In genomic region chr5:102090770-102091169, GRCh38 we compare ENCODE assay signal across 8 cellular contexts.
DNase-seq lines count a peak whose midpoint lies in the region; ATAC-seq and TF ChIP-seq lines count a peak whose summit lies in the region.

No MANE protein-coding gene starts in this region.

- no peaks in the 10 kb centered on the region for H3K27me3 Mint-ChIP-seq in type B pancreatic cell
- H3K27me3 Mint-ChIP-seq in activated CD8-positive, alpha-beta memory T cell treated with anti-CD3 and anti-CD28 coated beads, Interleukin-2, amount 10 ng/mL, durations not matched to agents 7 days and 5 days = no peaks in the 10 kb centered on the region

- TF ChIP-seq POLR2A in stomach (IDR thresholded peaks at IDR 0.05) = no peak

- H3K36me3 Mint-ChIP-seq in type B pancreatic cell = no peaks in the 10 kb centered on the region
- H3K36me3 Mint-ChIP-seq in activated CD8-positive, alpha-beta memory T cell treated with anti-CD3 and anti-CD28 coated beads, Interleukin-2, amount 10 ng/mL, durations not matched to agents 7 days and 5 days = no peaks in the 10 kb centered on the region

- H3K4me3 Mint-ChIP-seq in type B pancreatic cell = no peak overlapping the region
- H3K4me3 Mint-ChIP-seq in activated CD8-positive, alpha-beta memory T cell treated with anti-CD3 and anti-CD28 coated beads, Interleukin-2, amount 10 ng/mL, durations not matched to agents 7 days and 5 days = no peak overlapping the region

- ATAC-seq in HG02610 (IDR thresholded peaks at IDR 0.05; ENCODE audit: unreplicated experiment) = peak; percentile 86
- ATAC-seq in activated CD8-positive, alpha-beta memory T cell treated with anti-CD3 and anti-CD28 coated beads, Interleukin-2, amount 10 ng/mL, durations not matched to agents 7 days and 5 days = no peak

- DNase-seq in NCI-H526 (lab: John Stamatoyannopoulos, UW) (peak; percentile 5 to 25), NCI-H526 treated with DMSO at 0.1 percent for 48 hours (lab: John Stamatoyannopoulos, UW) (no peak), NCI-H2029 treated with DMSO at 0.1 percent for 48 hours (lab: John Stamatoyannopoulos, UW) (peak; percentile 35), cerebellar cortex (ENCODE audit: low spot score) (peak; percentile 16), type B pancreatic cell (ENCODE audit: extremely low spot score, unreplicated experiment) (no peak), stomach (no peak)
- DNase-seq in activated CD8-positive, alpha-beta memory T cell treated with anti-CD3 and anti-CD28 coated beads, Interleukin-2, amount 10 ng/mL, durations not matched to agents 7 days and 5 days = no peak

- peak; percentile 67 for TF ChIP-seq CTCF in type B pancreatic cell (conservative IDR thresholded peaks at IDR 0.05)
- peak in 2 of 7 experiments; percentile 8 to 35 for TF ChIP-seq CTCF in stomach (IDR thresholded peaks at IDR 0.05)

- H3K27ac Mint-ChIP-seq in type B pancreatic cell = no peak overlapping the region
- H3K27ac Mint-ChIP-seq in activated CD8-positive, alpha-beta memory T cell treated with anti-CD3 and anti-CD28 coated beads, Interleukin-2, amount 10 ng/mL, durations not matched to agents 7 days and 5 days = no peak overlapping the region

- CTCF ChIA-PET in activated CD8-positive, alpha-beta memory T cell treated with anti-CD3 and anti-CD28 coated beads, Interleukin-2, amount 10 ng/mL, durations not matched to agents 7 days and 5 days (lab: Charles Lee) = interaction anchor here (0.6 kb wide), 1 partner anchor 219 kb away, joined by 3 read pairs; no protein-coding TSS in a partner anchor

- no peak for TF ChIP-seq EP300 in stomach (IDR thresholded peaks at IDR 0.05)

- no peaks in the 10 kb centered on the region for H3K4me1 Mint-ChIP-seq in type B pancreatic cell (ENCODE audit: unreplicated experiment)
- H3K4me1 Mint-ChIP-seq in activated CD8-positive, alpha-beta memory T cell treated with anti-CD3 and anti-CD28 coated beads, Interleukin-2, amount 10 ng/mL, durations not matched to agents 7 days and 5 days = no peaks in the 10 kb centered on the region

- no peaks in the 10 kb centered on the region for H3K9me3 ChIP-seq in stomach

- intact Hi-C loops in stomach (cut with DNase I; ENCODE audit: low total_unique reads) = no loop called here

- no peaks in the 10 kb centered on the region for H3K9me3 Mint-ChIP-seq in type B pancreatic cell
- peaks cover 2% of the 10 kb centered on the region for H3K9me3 Mint-ChIP-seq in activated CD8-positive, alpha-beta memory T cell treated with anti-CD3 and anti-CD28 coated beads, Interleukin-2, amount 10 ng/mL, durations not matched to agents 7 days and 5 days (ENCODE audit: low read depth)

- no peaks in the 10 kb centered on the region for H3K27me3 ChIP-seq in stomach

- H3K27ac ChIP-seq in stomach = no peak overlapping the region

- H3K36me3 ChIP-seq in stomach = no peaks in the 10 kb centered on the region

- H3K4me3 ChIP-seq in stomach = no peak overlapping the region

- H3K4me1 ChIP-seq in stomach = no peaks in the 10 kb centered on the region

Comparison
In these comparisons a context has a peak if more than half of its experiments do, and no peak if none do; other contexts are left out.
1. DNase-seq: peak in NCI-H526 (2 of 2), NCI-H2029 treated with DMSO at 0.1 percent for 48 hours (single experiment) and cerebellar cortex (single experiment); none in NCI-H526 treated with DMSO at 0.1 percent for 48 hours (single experiment), type B pancreatic cell (single experiment), stomach (single experiment) and activated CD8-positive, alpha-beta memory T cell treated with anti-CD3 and anti-CD28 coated beads, Interleukin-2, amount 10 ng/mL, durations not matched to agents 7 days and 5 days (single experiment).